Comparison of ENCODE assay signal across 20 cellular contexts in the genomic region with DNA sequence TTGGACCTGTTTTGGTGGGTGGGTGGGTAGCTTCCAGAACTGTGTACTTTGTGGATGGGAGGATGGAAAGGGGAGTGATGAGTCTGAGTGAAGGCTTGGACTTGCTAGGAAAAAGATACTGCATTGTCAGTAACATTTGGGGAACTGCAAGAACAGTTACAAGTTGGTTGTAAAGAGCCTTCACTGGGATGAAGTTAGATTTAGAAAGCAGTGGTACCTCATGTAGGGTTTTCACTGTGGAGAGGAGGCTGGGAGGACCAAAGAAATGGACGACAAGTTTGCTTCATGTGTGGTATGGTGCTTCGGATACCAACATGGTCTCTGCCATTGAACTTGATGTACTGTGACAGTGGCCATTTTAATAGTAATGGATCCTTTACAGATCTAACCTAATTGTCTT.
"Had no signal": no experiment of that assay in that cellular context is flagged by ENCODE, and none has a peak within 500 bp of the region (broad histone marks: within the 10 kb centered on the region; RNA-seq: fewer than 3 reads in every experiment).

No MANE protein-coding gene starts in this region.

- H3K4me3 Mint-ChIP-seq: activated CD8-positive, alpha-beta memory T cell treated with anti-CD3 and anti-CD28 coated beads, Interleukin-2, amount 10 ng/mL, durations not matched to agents 7 days and 5 days; activated naive CD8-positive, alpha-beta T cell treated with anti-CD3 and anti-CD28 coated beads, Interleukin-2, amount 10 ng/mL, durations not matched to agents 7 days and 5 days; endodermal cell had no signal

- H3K36me3 ChIP-seq: breast epithelium had no signal

- H3K9me3 ChIP-seq: breast epithelium, gastroesophageal sphincter, lower lobe of right lung, pancreas, thyroid gland had no signal

- ATAC-seq: activated CD4-positive, CD25-positive, alpha-beta regulatory T cell treated with anti-CD3 and anti-CD28 coated beads, Interleukin-2, amount 50 U/mL, for 24 hours; activated CD8-positive, alpha-beta memory T cell treated with anti-CD3 and anti-CD28 coated beads, Interleukin-2, amount 10 ng/mL, durations not matched to agents 7 days and 5 days; gastroesophageal sphincter; left colon; lower lobe of right lung; pancreas had no signal

- H3K9me3 Mint-ChIP-seq: activated naive CD8-positive, alpha-beta T cell treated with anti-CD3 and anti-CD28 coated beads, Interleukin-2, amount 10 ng/mL, durations not matched to agents 7 days and 5 days; endodermal cell had no signal

- H3K4me1 ChIP-seq: breast epithelium had no signal

- H3K27ac Mint-ChIP-seq: activated CD8-positive, alpha-beta memory T cell treated with anti-CD3 and anti-CD28 coated beads, Interleukin-2, amount 10 ng/mL, durations not matched to agents 7 days and 5 days; activated naive CD8-positive, alpha-beta T cell treated with anti-CD3 and anti-CD28 coated beads, Interleukin-2, amount 10 ng/mL, durations not matched to agents 7 days and 5 days; endodermal cell had no signal

- H3K27me3 ChIP-seq: breast epithelium, dorsolateral prefrontal cortex, gastroesophageal sphincter, pancreas, thyroid gland had no signal

- H3K27ac ChIP-seq: breast epithelium, gastroesophageal sphincter, lower lobe of right lung, pancreas, thyroid gland had no signal

- DNase-seq: activated CD4-positive, alpha-beta T cell treated with anti-CD3 and anti-CD28 coated beads, Interleukin-2, amount 50 U/mL, for 4 hours; activated CD8-positive, alpha-beta memory T cell treated with anti-CD3 and anti-CD28 coated beads, Interleukin-2, amount 10 ng/mL, durations not matched to agents 7 days and 5 days; activated effector memory CD4-positive, alpha-beta T cell treated with anti-CD3 and anti-CD28 coated beads, Interleukin-2, amount 50 U/mL, for 16 hours; activated naive CD8-positive, alpha-beta T cell treated with anti-CD3 and anti-CD28 coated beads, Interleukin-2, amount 10 ng/mL, durations not matched to agents 7 days and 5 days; activated T-cell treated with anti-CD3 and anti-CD28 coated beads, Interleukin-2, amount 50 U/mL, for 1 hour; aorta; dorsolateral prefrontal cortex; endodermal cell; erythroblast; left colon; lower lobe of right lung; pancreas; stimulated activated CD4-positive, alpha-beta T cell treated with anti-CD3 and anti-CD28 coated beads, Interleukin-1b, Interleukin-23, amount 100 ng/mL, for 48 hours; T-helper 9 cell; thyroid gland had no signal

- H3K4me1 Mint-ChIP-seq: activated CD8-positive, alpha-beta memory T cell treated with anti-CD3 and anti-CD28 coated beads, Interleukin-2, amount 10 ng/mL, durations not matched to agents 7 days and 5 days; activated naive CD8-positive, alpha-beta T cell treated with anti-CD3 and anti-CD28 coated beads, Interleukin-2, amount 10 ng/mL, durations not matched to agents 7 days and 5 days; endodermal cell had no signal

- H3K4me3 ChIP-seq: breast epithelium, dorsolateral prefrontal cortex, gastroesophageal sphincter, lower lobe of right lung, pancreas, thyroid gland had no signal

- FAIRE-seq: islet of Langerhans, pancreas, urothelium cell line had no signal

- H3K27me3 Mint-ChIP-seq: activated CD8-positive, alpha-beta memory T cell treated with anti-CD3 and anti-CD28 coated beads, Interleukin-2, amount 10 ng/mL, durations not matched to agents 7 days and 5 days; activated naive CD8-positive, alpha-beta T cell treated with anti-CD3 and anti-CD28 coated beads, Interleukin-2, amount 10 ng/mL, durations not matched to agents 7 days and 5 days had no signal
